In genomic region chr4:43163101-43163792, GRCh38 we compare ENCODE assay signal across 15 cellular contexts.
A peak's percentile ranks its signal among the peaks of the same experiment; 100 is the strongest.
DNase-seq lines count a peak whose midpoint lies in the region; ATAC-seq, FAIRE-seq and TF ChIP-seq lines count a peak whose summit lies in the region.
"Had no signal": no experiment of that assay in that cellular context is flagged by ENCODE, and none has a peak within 500 bp of the region (broad histone marks: within the 10 kb centered on the region; RNA-seq: fewer than 3 reads in every experiment).

No MANE protein-coding gene starts in this region.

- ATAC-seq in GM18858 (IDR thresholded peaks at IDR 0.05; ENCODE audit: unreplicated experiment), result peak; percentile 59
- peak; percentile 68 for ATAC-seq in HG02870 (IDR thresholded peaks at IDR 0.05; ENCODE audit: unreplicated experiment)
- ATAC-seq in activated CD4-positive, CD25-positive, alpha-beta regulatory T cell treated with anti-CD3 and anti-CD28 coated beads, Interleukin-2, amount 50 U/mL, for 24 hours, result no peak
- no peak for ATAC-seq in HG03039 (IDR thresholded peaks at IDR 0.05; ENCODE audit: unreplicated experiment)
- ATAC-seq: activated CD8-positive, alpha-beta T cell treated with anti-CD3 and anti-CD28 coated beads for 36 hours; sciatic nerve had no signal

- no peak for TF ChIP-seq CTCF in bronchial epithelial cell (IDR thresholded peaks at IDR 0.05; ENCODE audit: insufficient read depth, low read length, severe bottlenecking)

- no peak overlapping the region for H3K4me3 ChIP-seq in bronchial epithelial cell (ENCODE audit: low read depth, low read length)

- H3K36me3 ChIP-seq in bronchial epithelial cell (ENCODE audit: control insufficient read depth, insufficient read depth, low read length), result no peaks in the 10 kb centered on the region

- no peak for FAIRE-seq in bronchial epithelial cell (lab: Jason Lieb, UNC)

- H3K27me3 ChIP-seq in bronchial epithelial cell (ENCODE audit: control insufficient read depth, insufficient read depth, low read length), result no peaks in the 10 kb centered on the region

- DNase-seq in NCI-H2081 (lab: John Stamatoyannopoulos, UW) (peak; percentile 1 to 52), bronchial epithelial cell (ENCODE audit: low read depth) (peak; percentile 3), NK-92 (lab: John Stamatoyannopoulos, UW; ENCODE audit: unreplicated experiment) (no peak)
- no peak for DNase-seq in stimulated activated naive CD4-positive, alpha-beta T cell (lab: John Stamatoyannopoulos, UW)
- DNase-seq: activated CD8-positive, alpha-beta T cell treated with anti-CD3 and anti-CD28 coated beads for 36 hours; amniotic stem cell; NCI-H187 treated with DMSO at 0.1 percent for 48 hours; nucleus accumbens; stimulated activated CD4-positive, alpha-beta T cell treated with anti-CD3 and anti-CD28 coated beads, Interleukin-4, amount 100 ng/mL, for 1 hour; trophoblast cell had no signal

Comparison
In these comparisons a context has a peak if more than half of its experiments do, and no peak if none do; other contexts are left out.
1. ATAC-seq: peak in GM18858 (single experiment) and HG02870 (single experiment); none in activated CD4-positive, CD25-positive, alpha-beta regulatory T cell treated with anti-CD3 and anti-CD28 coated beads, Interleukin-2, amount 50 U/mL, for 24 hours (0 of 2) and HG03039 (single experiment).
2. DNase-seq: peak in NCI-H2081 (2 of 2) and bronchial epithelial cell (single experiment); none in NK-92 (single experiment) and stimulated activated naive CD4-positive, alpha-beta T cell (0 of 6).